ENCODE assay signal across 17 cellular contexts in the genomic region with DNA sequence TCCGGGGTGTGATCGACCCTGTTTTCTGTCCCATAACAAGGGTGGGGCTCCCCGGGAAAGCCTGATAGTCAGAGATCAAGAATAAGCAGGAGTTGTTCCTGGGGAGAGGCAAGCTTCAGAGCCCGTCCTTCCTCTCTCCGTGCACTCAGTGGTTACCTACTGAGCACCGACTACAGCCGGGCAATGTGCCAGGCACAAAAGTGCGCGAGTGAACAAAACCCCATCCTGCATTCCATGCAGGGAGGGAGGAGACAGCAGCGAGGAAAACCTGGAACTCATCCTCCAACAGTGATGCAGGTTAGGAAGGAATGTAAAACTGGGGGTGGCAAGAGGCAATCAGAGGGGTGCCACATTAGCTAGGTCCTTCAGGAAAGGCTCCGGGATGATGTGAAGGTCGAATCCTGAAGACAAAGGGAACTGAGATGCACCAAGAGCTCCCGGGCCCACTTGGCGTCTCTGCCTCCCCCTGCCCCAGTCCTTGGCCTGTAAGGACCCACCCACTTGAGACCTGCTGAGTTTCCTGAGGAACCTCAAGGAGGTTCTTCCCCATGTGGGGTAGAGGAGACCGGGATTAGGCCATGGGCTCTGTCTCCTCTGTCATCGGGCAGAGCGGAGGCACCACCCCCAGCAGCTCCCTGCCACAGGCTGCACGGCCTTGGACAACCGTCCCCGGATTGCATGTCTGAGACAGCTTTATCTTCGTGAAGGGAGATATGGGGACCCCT.
DNase-seq lines count a peak whose midpoint lies in the region; ATAC-seq and TF ChIP-seq lines count a peak whose summit lies in the region.
"Had no signal": no experiment of that assay in that cellular context is flagged by ENCODE, and none has a peak within 500 bp of the region (broad histone marks: within the 10 kb centered on the region; RNA-seq: fewer than 3 reads in every experiment).

No MANE protein-coding gene starts in this region.

- TF ChIP-seq POLR2A in Peyer's patch (IDR thresholded peaks at IDR 0.05) (no peak), lower leg skin (IDR thresholded peaks at IDR 0.05) (no peak), suprapubic skin (IDR thresholded peaks at IDR 0.05) (no peak)

- H3K27me3 ChIP-seq in Peyer's patch, result no peaks in the 10 kb centered on the region
- H3K27me3 ChIP-seq in suprapubic skin, result peaks cover 2% of the 10 kb centered on the region

- POLR2A ChIA-PET in activated CD4-positive, alpha-beta memory T cell treated with anti-CD3 and anti-CD28 coated beads, Interleukin-2, amount 10 ng/mL, durations not matched to agents 7 days and 5 days (lab: Charles Lee), result no interaction called here
- POLR2A ChIA-PET in activated CD4-positive, alpha-beta memory T cell treated with anti-CD3 and anti-CD28 coated beads for 36 hours (lab: Charles Lee), result no interaction called here

- intact Hi-C loops in activated CD4-positive, alpha-beta memory T cell treated with anti-CD3 and anti-CD28 coated beads for 36 hours (cut with micrococcal nuclease), result no loop called here
- intact Hi-C loops in lower leg skin (cut with DNase I; ENCODE audit: low total_unique reads), result no loop called here

- H3K4me1 ChIP-seq in Peyer's patch (peaks cover 0 to 6% (median 0%) of the 10 kb centered on the region in 4 donors), suprapubic skin (peaks cover 5% of the 10 kb centered on the region)

- H3K27ac ChIP-seq in Peyer's patch, result no peak overlapping the region
- H3K27ac ChIP-seq in suprapubic skin, result no peak overlapping the region
- H3K27ac ChIP-seq: parathyroid adenoma had no signal

- 71 to 75% methylated on average over 21 of the region's 21 CpGs for WGBS in lower leg skin, 2 donors
- WGBS in suprapubic skin, result 82% methylated on average over 20 of the region's 21 CpGs

- peaks cover 5% of the 10 kb centered on the region for H3K4me1 Mint-ChIP-seq in activated CD4-positive, alpha-beta memory T cell treated with anti-CD3 and anti-CD28 coated beads, Interleukin-2, amount 10 ng/mL, durations not matched to agents 7 days and 5 days
- peaks cover 8% of the 10 kb centered on the region for H3K4me1 Mint-ChIP-seq in activated CD4-positive, alpha-beta memory T cell treated with anti-CD3 and anti-CD28 coated beads for 36 hours (ENCODE audit: low read depth)

- H3K9me3 ChIP-seq in Peyer's patch (no peaks in the 10 kb centered on the region), suprapubic skin (no peaks in the 10 kb centered on the region)
- H3K9me3 ChIP-seq: mucosa of descending colon had no signal

- no peak for ATAC-seq in GM18511 (IDR thresholded peaks at IDR 0.05; ENCODE audit: unreplicated experiment)
- ATAC-seq: mucosa of descending colon; stimulated activated naive B cell treated with anti-CD40 and anti-IgM and Interleukin-4, amounts not matched to agents 10 μg/mL and 1 μg/mL and 100 μg/mL, for 72 hours had no signal

- H3K36me3 Mint-ChIP-seq in activated CD4-positive, alpha-beta memory T cell treated with anti-CD3 and anti-CD28 coated beads, Interleukin-2, amount 10 ng/mL, durations not matched to agents 7 days and 5 days (ENCODE audit: low read depth), result no peaks in the 10 kb centered on the region
- H3K36me3 Mint-ChIP-seq in activated CD4-positive, alpha-beta memory T cell treated with anti-CD3 and anti-CD28 coated beads for 36 hours, result no peaks in the 10 kb centered on the region
- H3K36me3 Mint-ChIP-seq: CD4-positive, CD25-positive, alpha-beta regulatory T cell; stimulated activated naive B cell treated with anti-CD40 and anti-IgM and Interleukin-4, amounts not matched to agents 10 μg/mL and 1 μg/mL and 100 μg/mL, for 72 hours had no signal

- no peaks in the 10 kb centered on the region for H3K9me3 Mint-ChIP-seq in activated CD4-positive, alpha-beta memory T cell treated with anti-CD3 and anti-CD28 coated beads, Interleukin-2, amount 10 ng/mL, durations not matched to agents 7 days and 5 days
- H3K9me3 Mint-ChIP-seq in activated CD4-positive, alpha-beta memory T cell treated with anti-CD3 and anti-CD28 coated beads for 36 hours, result no peaks in the 10 kb centered on the region
- H3K9me3 Mint-ChIP-seq: stimulated activated naive B cell treated with anti-CD40 and anti-IgM and Interleukin-4, amounts not matched to agents 10 μg/mL and 1 μg/mL and 100 μg/mL, for 72 hours had no signal

- no peak for TF ChIP-seq CTCF in Peyer's patch (IDR thresholded peaks at IDR 0.05)
- TF ChIP-seq CTCF in lower leg skin (IDR thresholded peaks at IDR 0.05), result no peak
- TF ChIP-seq CTCF in suprapubic skin (IDR thresholded peaks at IDR 0.05), result no peak

- CTCF ChIA-PET in activated CD4-positive, alpha-beta memory T cell treated with anti-CD3 and anti-CD28 coated beads, Interleukin-2, amount 10 ng/mL, durations not matched to agents 7 days and 5 days (lab: Charles Lee), result no interaction called here
- CTCF ChIA-PET in activated CD4-positive, alpha-beta memory T cell treated with anti-CD3 and anti-CD28 coated beads for 36 hours (lab: Charles Lee), result no interaction called here

- H3K4me3 Mint-ChIP-seq in activated CD4-positive, alpha-beta memory T cell treated with anti-CD3 and anti-CD28 coated beads, Interleukin-2, amount 10 ng/mL, durations not matched to agents 7 days and 5 days, result no peak overlapping the region
- H3K4me3 Mint-ChIP-seq in activated CD4-positive, alpha-beta memory T cell treated with anti-CD3 and anti-CD28 coated beads for 36 hours, result no peak overlapping the region
- H3K4me3 Mint-ChIP-seq: stimulated activated naive B cell treated with anti-CD40 and anti-IgM and Interleukin-4, amounts not matched to agents 10 μg/mL and 1 μg/mL and 100 μg/mL, for 72 hours had no signal

- H3K4me3 ChIP-seq in Peyer's patch (no peak overlapping the region), lower leg skin (ENCODE audit: low read depth, poor library complexity, severe bottlenecking) (no peak overlapping the region), suprapubic skin (no peak overlapping the region)
- H3K4me3 ChIP-seq: mucosa of descending colon had no signal

- H3K27me3 Mint-ChIP-seq in activated CD4-positive, alpha-beta memory T cell treated with anti-CD3 and anti-CD28 coated beads, Interleukin-2, amount 10 ng/mL, durations not matched to agents 7 days and 5 days, result peaks cover 3% of the 10 kb centered on the region
- H3K27me3 Mint-ChIP-seq in activated CD4-positive, alpha-beta memory T cell treated with anti-CD3 and anti-CD28 coated beads for 36 hours, result peaks cover 2% of the 10 kb centered on the region

- no peak overlapping the region for H3K27ac Mint-ChIP-seq in activated CD4-positive, alpha-beta memory T cell treated with anti-CD3 and anti-CD28 coated beads, Interleukin-2, amount 10 ng/mL, durations not matched to agents 7 days and 5 days
- no peak overlapping the region for H3K27ac Mint-ChIP-seq in activated CD4-positive, alpha-beta memory T cell treated with anti-CD3 and anti-CD28 coated beads for 36 hours
- H3K27ac Mint-ChIP-seq: CD4-positive, CD25-positive, alpha-beta regulatory T cell; stimulated activated naive B cell treated with anti-CD40 and anti-IgM and Interleukin-4, amounts not matched to agents 10 μg/mL and 1 μg/mL and 100 μg/mL, for 72 hours had no signal

- DNase-seq in activated CD4-positive, alpha-beta memory T cell treated with anti-CD3 and anti-CD28 coated beads, Interleukin-2, amount 10 ng/mL, durations not matched to agents 7 days and 5 days, result peak; percentile 11
- no peak for DNase-seq in activated CD4-positive, alpha-beta memory T cell treated with anti-CD3 and anti-CD28 coated beads for 36 hours
- DNase-seq in Peyer's patch (peak; percentile 8 to 29 (median 24)), lower leg skin (ENCODE audit: low spot score in 2 of 2) (peak; percentile 10 to 54), suprapubic skin (ENCODE audit: low spot score in 2 of 2) (peak; percentile 46 to 71), HPDE6-E6E7 (ENCODE audit: extremely low spot score) (no peak), NCI-H510A treated with DMSO at 0.1 percent for 48 hours (lab: John Stamatoyannopoulos, UW) (no peak)
- DNase-seq: activated CD4-positive, alpha-beta T cell treated with anti-CD3 and anti-CD28 coated beads, Interleukin-2, amount 50 U/mL, for 48 hours; CD4-positive, CD25-positive, alpha-beta regulatory T cell; cortex of kidney; erythroblast; NCI-H1694 treated with DMSO at 0.1 percent for 48 hours; NCI-H526 treated with DMSO at 0.1 percent for 48 hours; stimulated activated naive B cell treated with anti-CD40 and anti-IgM and Interleukin-4, amounts not matched to agents 10 μg/mL and 1 μg/mL and 100 μg/mL, for 72 hours had no signal

- no peak for TF ChIP-seq EP300 in suprapubic skin (IDR thresholded peaks at IDR 0.05)

- no peaks in the 10 kb centered on the region for H3K36me3 ChIP-seq in Peyer's patch
- H3K36me3 ChIP-seq in suprapubic skin, result no peaks in the 10 kb centered on the region

Comparison
In these comparisons a context has a peak if more than half of its experiments do, and no peak if none do; other contexts are left out.
1. DNase-seq: peak in activated CD4-positive, alpha-beta memory T cell treated with anti-CD3 and anti-CD28 coated beads, Interleukin-2, amount 10 ng/mL, durations not matched to agents 7 days and 5 days (single experiment), Peyer's patch (3 of 3), lower leg skin (2 of 2) and suprapubic skin (2 of 2); none in activated CD4-positive, alpha-beta memory T cell treated with anti-CD3 and anti-CD28 coated beads for 36 hours (single experiment), HPDE6-E6E7 (single experiment) and NCI-H510A treated with DMSO at 0.1 percent for 48 hours (single experiment).